8 cellular contexts compared by ENCODE assay signal in genomic region chr4:107931775-107932321, GRCh38. TPM values are rescaled to one million over a fixed set of nuclear protein-coding genes. Genes with fewer than 3 reads are reported as not detected.
A peak's percentile ranks its signal among the peaks of the same experiment; 100 is the strongest.
DNase-seq lines count a peak whose midpoint lies in the region; ATAC-seq, FAIRE-seq and TF ChIP-seq lines count a peak whose summit lies in the region.

No MANE protein-coding gene starts in this region.

- CTCF ChIA-PET in BJ (lab: Yijun Ruan, JAX), result interaction anchor here (0.5 to 1.5 kb wide), 5 partner anchors 9 to 168 kb away, joined by 3 to 5 read pairs (median 3); no protein-coding TSS in a partner anchor

- WGBS in adrenal gland, 4 donors, result 3 to 11% (median 7%) methylated on average over 19 to 45 of the region's 45 CpGs

- H3K27me3 ChIP-seq in BJ (ENCODE audit: control insufficient read depth, insufficient read depth, low read length) (no peaks in the 10 kb centered on the region), NT2/D1 (ENCODE audit: insufficient read depth, insufficient read length) (peaks cover 26% of the 10 kb centered on the region), adrenal gland (no peaks in the 10 kb centered on the region)

- ATAC-seq in GM21576 (IDR thresholded peaks at IDR 0.05; ENCODE audit: unreplicated experiment), result peak; percentile 16
- no peak for ATAC-seq in GM18502 (IDR thresholded peaks at IDR 0.05; ENCODE audit: poor library complexity, unreplicated experiment)
- ATAC-seq in HG02642 (IDR thresholded peaks at IDR 0.05; ENCODE audit: poor library complexity, unreplicated experiment), result no peak

- H3K9me3 ChIP-seq in NT2/D1 (ENCODE audit: insufficient read depth, low read length), result no peaks in the 10 kb centered on the region
- H3K9me3 ChIP-seq in adrenal gland (replicated peaks in 1 of 3), result no peaks in the 10 kb centered on the region
- H3K9me3 ChIP-seq in kidney (ENCODE audit: control insufficient read depth in 1 of 2, low read length in 2 of 2), result no peaks in the 10 kb centered on the region

- intact Hi-C loops in adrenal gland (cut with DNase I) (no loop called here), kidney (cut with DNase I) (no loop called here)

- no peak for FAIRE-seq in kidney (lab: Jason Lieb, UNC)

- H3K9ac ChIP-seq in NT2/D1 (ENCODE audit: insufficient read length, low read depth), result peak overlapping the region; percentile 81
- H3K9ac ChIP-seq in kidney (ENCODE audit: low read length in 2 of 2), result peak overlapping the region; percentile 46 to 57

- H3K36me3 ChIP-seq in BJ (ENCODE audit: control insufficient read depth, insufficient read depth, low read length) (no peaks in the 10 kb centered on the region), NT2/D1 (ENCODE audit: insufficient read depth, insufficient read length, low read length) (no peaks in the 10 kb centered on the region), adrenal gland (replicated peaks in 1 of 2) (no peaks in the 10 kb centered on the region), kidney (ENCODE audit: control insufficient read depth in 1 of 2, insufficient read depth in 2 of 2, low read length in 2 of 2) (no peaks in the 10 kb centered on the region)

- POLR2A ChIA-PET in BJ (lab: Charles Lee), result no interaction called here

- no peak for TF ChIP-seq POLR2A in adrenal gland (IDR thresholded peaks at IDR 0.05)

- peak overlapping the region; percentile 73 for H3K4me3 ChIP-seq in BJ (ENCODE audit: low read depth, low read length)
- H3K4me3 ChIP-seq in NT2/D1 (ENCODE audit: insufficient read length, low read depth), result peak overlapping the region; percentile 84
- peak overlapping the region in 3 of 4 donors; percentile 39 to 89 (median 41) for H3K4me3 ChIP-seq in adrenal gland
- H3K4me3 ChIP-seq in kidney (ENCODE audit: low read length in 2 of 2), result peak overlapping the region; percentile 72 to 99

- TF ChIP-seq CTCF in BJ (IDR thresholded peaks at IDR 0.05; ENCODE audit: insufficient read depth, low read depth, low read length) (0 out of 2 replicates have a peak, but pooled peaks have one; percentile 0), adrenal gland (IDR thresholded peaks at IDR 0.05) (peak in 1 of 6 experiments; percentile 1), kidney (IDR thresholded peaks at IDR 0.05; ENCODE audit: borderline replicate concordance, extremely low read depth, insufficient read depth) (no peak)

- DNase-seq in BJ (ENCODE audit: low read depth) (no peak), NT2/D1 (ENCODE audit: low read depth, low spot score) (no peak), adrenal gland (peak in 4 of 7 donors; percentile 1 to 58 (median 24)), kidney (peak; percentile 79)
- DNase-seq in stimulated activated CD4-positive, alpha-beta T cell treated with anti-CD3 and anti-CD28 coated beads, Interleukin-2, amount 100 ng/mL, for 24 hours, result peak; percentile 29 to 41

- H3K4me1 ChIP-seq in NT2/D1 (ENCODE audit: insufficient read depth, insufficient read length) (peaks cover 5% of the 10 kb centered on the region), adrenal gland (replicated peaks in 1 of 2) (peaks cover 5 to 11% of the 10 kb centered on the region in 2 donors), kidney (ENCODE audit: control insufficient read depth in 1 of 2, insufficient read depth in 1 of 2, low read depth in 1 of 2, low read length in 2 of 2) (peaks cover 5 to 6% of the 10 kb centered on the region in 2 donors)

- H3K27ac ChIP-seq in adrenal gland, result peak overlapping the region in 4 of 5 donors; percentile 52 to 87 (median 70)
- peak overlapping the region in 1 of 2 donors; percentile 13 for H3K27ac ChIP-seq in kidney (ENCODE audit: low read depth in 2 of 2, low read length in 2 of 2)

RNA-seq across cellular contexts. Expression of gene CYP2U1, which starts 0.5 kb away (rescaled TPM):
- polyA plus RNA-seq in BJ (2011; rRNA removed) (7.6 and 12.8 TPM in 2 replicates), adrenal gland (1 to 10 TPM; 2.3 to 7.3 (median 2.7) TPM), kidney (ENCODE audit: insufficient read depth, low read depth, low replicate concordance) (6.3 TPM)
- polyA minus RNA-seq in BJ (2011; rRNA and poly(A)+ RNA removed), result 7.5 TPM in 2 replicates
- total RNA-seq in adrenal gland (10 to 100 TPM in 5 of 8 donors, 1 to 10 TPM in 3; 5.5 to 21.3 (median 12.3) TPM), kidney (5.9 TPM)

RNA-seq across cellular contexts. Expression of gene HADH, which starts 57.8 kb away (rescaled TPM):
- polyA plus RNA-seq in BJ (2011; rRNA removed) (22.6 and 25.9 TPM in 2 replicates), adrenal gland (100 to 1,000 TPM in 1 of 3 donors, 10 to 100 TPM in 2; 38.0 to 102 (median 49.4) TPM), kidney (ENCODE audit: insufficient read depth, low read depth, low replicate concordance) (126 TPM)
- polyA minus RNA-seq in BJ (2011; rRNA and poly(A)+ RNA removed), result 12.0 and 12.5 TPM in 2 replicates
- total RNA-seq in adrenal gland (100 to 1,000 TPM in 2 of 8 donors, 10 to 100 TPM in 6; 55.4 to 123 (median 71.5) TPM), kidney (31.4 TPM)

Comparison
In these comparisons a context has a peak if more than half of its experiments do, and no peak if none do; other contexts are left out.
1. DNase-seq: peak in adrenal gland (4 of 7), kidney (single experiment) and stimulated activated CD4-positive, alpha-beta T cell treated with anti-CD3 and anti-CD28 coated beads, Interleukin-2, amount 100 ng/mL, for 24 hours (2 of 2); none in BJ (single experiment) and NT2/D1 (single experiment).
2. Peak in every context shown above with its lines, with median percentiles within 50 percentile points of each other: H3K4me3 ChIP-seq.